ENCODE assay signal across 8 cellular contexts in the genomic region with DNA sequence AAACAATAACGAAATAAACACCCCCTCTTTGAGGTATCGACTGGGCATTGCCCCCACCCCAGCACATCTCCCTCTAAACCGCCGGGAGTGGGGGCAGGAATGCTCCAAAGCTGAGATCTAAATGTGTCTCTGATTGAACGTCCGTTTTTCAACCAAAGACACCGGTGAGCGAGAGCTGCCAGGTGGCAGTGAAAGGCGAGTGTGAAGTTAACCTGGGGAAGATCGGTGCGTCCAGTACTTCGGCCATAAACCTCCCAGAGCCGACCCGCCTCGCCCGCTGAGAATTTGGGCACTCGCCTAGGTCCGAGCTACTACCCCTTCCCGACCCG. TPM values are rescaled to one million over a fixed set of nuclear protein-coding genes. Genes with fewer than 3 reads are reported as not detected.
DNase-seq lines count a peak whose midpoint lies in the region; ATAC-seq and TF ChIP-seq lines count a peak whose summit lies in the region.

No MANE protein-coding gene starts in this region.

- H2AFZ ChIP-seq in GM23248 (peak overlapping the region; percentile 81), OCI-LY3 (ENCODE audit: low read depth, low read length) (peak overlapping the region; percentile 67)

- H3K9ac ChIP-seq in GM23248: peak overlapping the region; percentile 78
- peak overlapping the region; percentile 88 for H3K9ac ChIP-seq in OCI-LY3 (ENCODE audit: low read length)
- peak overlapping the region; percentile 78 to 83 for H3K9ac ChIP-seq in mucosa of rectum (ENCODE audit: low read depth in 1 of 2, low read length in 2 of 2)

- H3K4me1 ChIP-seq in GM23248 (ENCODE audit: insufficient read depth) (no peaks in the 10 kb centered on the region), OCI-LY3 (ENCODE audit: low read length) (peaks cover 17% of the 10 kb centered on the region), mucosa of rectum (ENCODE audit: control insufficient read depth in 2 of 2, insufficient read depth in 2 of 2, low read length in 2 of 2) (peaks cover 11 to 17% of the 10 kb centered on the region in 2 donors)

- WGBS in GM23248 (ENCODE audit: low coverage in 1 of 2, low lambda C conversion rate in 2 of 2, missing lambda C conversion rate in 2 of 2), 2 experiments: 1 to 2% methylated on average over 20 of the region's 20 CpGs

- DNase-seq in DMS53 treated with DMSO at 0.1 percent for 48 hours (lab: John Stamatoyannopoulos, UW; ENCODE audit: unreplicated experiment): peak; percentile 7
- DNase-seq in GM23248: no peak
- peak in 1 of 10 donors; percentile 38 for DNase-seq in dorsolateral prefrontal cortex
- no peak for DNase-seq in omental fat pad (ENCODE audit: low spot score)
- no peak for DNase-seq in ecto neural progenitor cell (ENCODE audit: low spot score)
- no peak for DNase-seq in stimulated activated naive CD4-positive, alpha-beta T cell treated with Interleukin-2 at 50 U/mL for 16 hours (lab: John Stamatoyannopoulos, UW)

- H3K79me2 ChIP-seq in GM23248 (ENCODE audit: insufficient read depth): peaks cover 4% of the 10 kb centered on the region; the same call in 1 of the 2 replicates
- peaks cover 23% of the 10 kb centered on the region for H3K79me2 ChIP-seq in OCI-LY3 (ENCODE audit: low read length)

- H3K4me3 ChIP-seq in GM23248: peak overlapping the region; percentile 69
- peak overlapping the region; percentile 98 for H3K4me3 ChIP-seq in OCI-LY3 (ENCODE audit: low read length)
- peak overlapping the region; percentile 65 to 98 (median 91) for H3K4me3 ChIP-seq in dorsolateral prefrontal cortex
- peak overlapping the region; percentile 75 to 86 for H3K4me3 ChIP-seq in mucosa of rectum (ENCODE audit: low read length in 2 of 2)

- no peak for ATAC-seq in omental fat pad (ENCODE audit: low FRiP score)

- H3K36me3 ChIP-seq in GM23248 (ENCODE audit: low read depth) (no peaks in the 10 kb centered on the region), OCI-LY3 (replicated peaks; ENCODE audit: low read depth, low read length) (peaks cover 15% of the 10 kb centered on the region), mucosa of rectum (ENCODE audit: control insufficient read depth in 2 of 2, insufficient read depth in 2 of 2, low read length in 2 of 2) (peaks cover 7 to 19% of the 10 kb centered on the region in 2 donors)

- no peak overlapping the region for H3K27ac ChIP-seq in GM23248
- no peak overlapping the region for H3K27ac ChIP-seq in OCI-LY3 (ENCODE audit: low read length)
- peak overlapping the region; percentile 67 to 96 (median 90) for H3K27ac ChIP-seq in dorsolateral prefrontal cortex
- peak overlapping the region; percentile 82 to 83 for H3K27ac ChIP-seq in mucosa of rectum (ENCODE audit: low read depth in 2 of 2, low read length in 2 of 2)

- no peak for TF ChIP-seq CTCF in OCI-LY3 (IDR thresholded peaks at IDR 0.05; ENCODE audit: low read depth, low read length)
- TF ChIP-seq CTCF in dorsolateral prefrontal cortex (IDR thresholded peaks at IDR 0.05 in 54 of 56, conservative IDR thresholded peaks at IDR 0.05 in 2 of 56; ENCODE audit: low read depth in 1 of 56, partially characterized antibody in 56 of 56): no peak
- no peak for TF ChIP-seq CTCF in omental fat pad (IDR thresholded peaks at IDR 0.05)

- H3K27me3 ChIP-seq in GM23248 (replicated peaks; ENCODE audit: insufficient read depth) (peaks cover 2% of the 10 kb centered on the region; the same call in 1 of the 2 replicates), OCI-LY3 (ENCODE audit: low read depth, low read length) (peaks cover 5% of the 10 kb centered on the region; the same call in 1 of the 2 replicates), dorsolateral prefrontal cortex (no peaks in the 10 kb centered on the region), mucosa of rectum (ENCODE audit: control insufficient read depth in 2 of 2, insufficient read depth in 2 of 2, low read length in 2 of 2) (no peaks in the 10 kb centered on the region)

- intact Hi-C loops in dorsolateral prefrontal cortex (cut with DNase I): loop anchor here (2.0 kb wide), 2 partner anchors 19 to 27 kb away; no protein-coding TSS in a partner anchor

- no peaks in the 10 kb centered on the region for H3F3A ChIP-seq in GM23248 (ENCODE audit: insufficient read depth)

- H4K20me1 ChIP-seq in GM23248 (ENCODE audit: insufficient read depth) (no peaks in the 10 kb centered on the region), OCI-LY3 (ENCODE audit: insufficient read depth, low read length) (no peaks in the 10 kb centered on the region)

- no peaks in the 10 kb centered on the region for H3K9me2 ChIP-seq in GM23248 (ENCODE audit: insufficient read depth)

- in situ Hi-C loops in GM23248 (cut with MboI): no loop called here

- H3K9me3 ChIP-seq in GM23248 (ENCODE audit: low read depth) (no peaks in the 10 kb centered on the region), OCI-LY3 (ENCODE audit: insufficient read depth, low read length) (no peaks in the 10 kb centered on the region), mucosa of rectum (ENCODE audit: control insufficient read depth in 2 of 2, low read length in 2 of 2) (no peaks in the 10 kb centered on the region)

- H3K4me2 ChIP-seq in GM23248 (ENCODE audit: unreplicated experiment) (peak overlapping the region; percentile 90), OCI-LY3 (ENCODE audit: low read length) (peak overlapping the region; percentile 100)

RNA-seq across cellular contexts. Expression of a gene that starts 0.6 kb away (rescaled TPM):
- 3.7 and 7.3 TPM in 2 replicates for total RNA-seq in GM23248 (2014; rRNA removed; shearing (Covaris generic))
- polyA plus RNA-seq in GM23248 (2016; fragmentation: Nextera tagmentation; extraction: Ambion mirVana): 4.9 TPM in 2 replicates
- total RNA-seq in dorsolateral prefrontal cortex (10 to 100 TPM; 25.7 to 56.1 (median 41.1) TPM), omental fat pad (10 to 100 TPM; 11.8 to 18.8 (median 16.3) TPM)

RNA-seq across cellular contexts. Expression of a gene that starts 14.2 kb away (rescaled TPM):
- total RNA-seq in GM23248 (2014; rRNA removed; shearing (Covaris generic)): not detected in 2 replicates
- polyA plus RNA-seq in GM23248 (2016; fragmentation: Nextera tagmentation; extraction: Ambion mirVana): not detected in 2 replicates
- not detected for total RNA-seq in dorsolateral prefrontal cortex
- not detected for total RNA-seq in omental fat pad

RNA-seq across cellular contexts. Expression of a gene that starts 50.8 kb away (rescaled TPM):
- total RNA-seq in GM23248 (2014; rRNA removed; shearing (Covaris generic)): 2.6 and 2.9 TPM in 2 replicates
- 2.1 and 2.2 TPM in 2 replicates for polyA plus RNA-seq in GM23248 (2016; fragmentation: Nextera tagmentation; extraction: Ambion mirVana)
- total RNA-seq in dorsolateral prefrontal cortex (10 to 100 TPM; 19.4 to 63.3 (median 33.9) TPM), omental fat pad (10 to 100 TPM in 2 of 4 donors, 1 to 10 TPM in 2; 5.6 to 22.9 (median 11.0) TPM)

Comparison
In these comparisons a context has a peak if more than half of its experiments do, and no peak if none do; other contexts are left out.
1. H3K27ac ChIP-seq: peak in dorsolateral prefrontal cortex (59 of 59) and mucosa of rectum (2 of 2); none in GM23248 (single experiment) and OCI-LY3 (single experiment).
2. Peak in every context shown above with its lines, with median percentiles within 50 percentile points of each other: H3K4me3 ChIP-seq and H3K9ac ChIP-seq.